Comparison of ENCODE assay signal across 8 cellular contexts in the genomic region with DNA sequence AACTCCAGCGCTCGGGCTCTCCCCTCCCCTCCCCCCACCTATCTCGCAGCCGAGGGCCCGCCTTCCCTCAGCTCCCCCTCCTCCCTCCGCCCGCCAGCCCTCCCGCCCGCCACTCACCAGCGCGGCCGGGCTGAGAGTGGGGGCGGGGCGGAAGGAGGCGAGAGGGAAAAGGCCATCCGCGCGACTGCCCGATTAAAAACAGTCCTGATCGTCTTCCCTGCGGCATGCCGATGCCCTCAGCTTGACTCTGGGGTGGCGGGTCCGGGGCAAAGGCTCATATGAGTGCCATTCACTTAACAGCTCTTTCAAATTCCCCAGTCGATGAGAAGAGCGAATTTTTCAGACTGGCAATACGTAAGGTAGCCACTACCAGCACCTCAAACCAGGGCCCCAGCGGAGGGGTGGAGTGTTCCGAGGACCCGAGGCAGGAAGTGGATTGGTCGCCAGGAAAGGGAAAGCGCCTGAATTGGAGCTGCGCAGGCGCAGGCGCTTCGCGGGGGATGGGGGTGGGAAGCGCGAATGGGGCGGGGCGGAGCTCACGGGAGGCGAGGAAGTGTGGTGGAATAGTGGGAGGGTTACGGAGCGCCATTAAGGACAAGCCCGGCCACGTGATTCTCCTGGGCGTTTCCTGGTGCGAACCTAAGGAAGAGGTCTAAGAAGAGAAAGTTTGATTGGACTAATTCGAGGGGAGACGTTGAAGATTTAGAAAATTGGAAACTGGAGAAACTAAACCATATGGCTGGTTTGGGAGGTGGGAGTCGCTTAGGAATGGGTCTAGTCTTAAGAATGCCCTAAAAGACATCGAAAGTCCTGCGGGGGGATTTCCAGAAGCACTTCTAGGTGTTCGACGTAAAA. TPM values are rescaled to one million over a fixed set of nuclear protein-coding genes. Genes with fewer than 3 reads are reported as not detected.
DNase-seq lines count a peak whose midpoint lies in the region; ATAC-seq, FAIRE-seq and TF ChIP-seq lines count a peak whose summit lies in the region.

A gene with protein sequence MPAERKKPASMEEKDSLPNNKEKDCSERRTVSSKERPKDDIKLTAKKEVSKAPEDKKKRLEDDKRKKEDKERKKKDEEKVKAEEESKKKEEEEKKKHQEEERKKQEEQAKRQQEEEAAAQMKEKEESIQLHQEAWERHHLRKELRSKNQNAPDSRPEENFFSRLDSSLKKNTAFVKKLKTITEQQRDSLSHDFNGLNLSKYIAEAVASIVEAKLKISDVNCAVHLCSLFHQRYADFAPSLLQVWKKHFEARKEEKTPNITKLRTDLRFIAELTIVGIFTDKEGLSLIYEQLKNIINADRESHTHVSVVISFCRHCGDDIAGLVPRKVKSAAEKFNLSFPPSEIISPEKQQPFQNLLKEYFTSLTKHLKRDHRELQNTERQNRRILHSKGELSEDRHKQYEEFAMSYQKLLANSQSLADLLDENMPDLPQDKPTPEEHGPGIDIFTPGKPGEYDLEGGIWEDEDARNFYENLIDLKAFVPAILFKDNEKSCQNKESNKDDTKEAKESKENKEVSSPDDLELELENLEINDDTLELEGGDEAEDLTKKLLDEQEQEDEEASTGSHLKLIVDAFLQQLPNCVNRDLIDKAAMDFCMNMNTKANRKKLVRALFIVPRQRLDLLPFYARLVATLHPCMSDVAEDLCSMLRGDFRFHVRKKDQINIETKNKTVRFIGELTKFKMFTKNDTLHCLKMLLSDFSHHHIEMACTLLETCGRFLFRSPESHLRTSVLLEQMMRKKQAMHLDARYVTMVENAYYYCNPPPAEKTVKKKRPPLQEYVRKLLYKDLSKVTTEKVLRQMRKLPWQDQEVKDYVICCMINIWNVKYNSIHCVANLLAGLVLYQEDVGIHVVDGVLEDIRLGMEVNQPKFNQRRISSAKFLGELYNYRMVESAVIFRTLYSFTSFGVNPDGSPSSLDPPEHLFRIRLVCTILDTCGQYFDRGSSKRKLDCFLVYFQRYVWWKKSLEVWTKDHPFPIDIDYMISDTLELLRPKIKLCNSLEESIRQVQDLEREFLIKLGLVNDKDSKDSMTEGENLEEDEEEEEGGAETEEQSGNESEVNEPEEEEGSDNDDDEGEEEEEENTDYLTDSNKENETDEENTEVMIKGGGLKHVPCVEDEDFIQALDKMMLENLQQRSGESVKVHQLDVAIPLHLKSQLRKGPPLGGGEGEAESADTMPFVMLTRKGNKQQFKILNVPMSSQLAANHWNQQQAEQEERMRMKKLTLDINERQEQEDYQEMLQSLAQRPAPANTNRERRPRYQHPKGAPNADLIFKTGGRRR (minus strand): TSS at position 13 of the 855 bp plus-strand sequence. CDS start 7,386 bp downstream, outside the sequence.

- TF ChIP-seq POLR2A in GM18951 (IDR thresholded peaks at IDR 0.05; ENCODE audit: extremely low read depth, insufficient read depth, insufficient read length): peak; percentile 8

- POLR2A ChIA-PET in AG04450 (lab: Yijun Ruan, JAX) (interaction anchor here (0.5 to 1.9 kb wide), 5 partner anchors 12 to 153 kb away, joined by 3 to 15 read pairs (median 5); a partner anchor contains a TSS), WTC11 (lab: Charles Lee) (interaction anchor here (0.5 to 1.2 kb wide), 8 partner anchors 21 to 1438 kb away, joined by 3 to 7 read pairs (median 4); a partner anchor contains a TSS)

- H3K4me3 ChIP-seq in AG04450 (ENCODE audit: low read depth, low read length) (peak within 1 kb of the TSS; percentile 95), bronchial epithelial cell (ENCODE audit: low read depth, low read length) (peak within 1 kb of the TSS; percentile 99), skin epidermis (peak within 1 kb of the TSS; percentile 76 to 100 (median 90))

- H3K27me3 ChIP-seq in AG04450 (ENCODE audit: control insufficient read depth, insufficient read depth, low read length): no peaks in the 10 kb centered on the region
- H3K27me3 ChIP-seq in bronchial epithelial cell (ENCODE audit: control insufficient read depth, insufficient read depth, low read length): no peaks in the 10 kb centered on the region

- H3K9me3 ChIP-seq in AG04450 (ENCODE audit: control insufficient read depth, insufficient read depth, low read length): peaks cover 8% of the 10 kb centered on the region

- H3K27ac ChIP-seq in AG04450 (ENCODE audit: low read depth, low read length) (peak within 1 kb of the TSS; percentile 99), skin epidermis (peak within 1 kb of the TSS; percentile 93 to 100 (median 99))

- in situ Hi-C loops in GM18951 (cut with MboI; ENCODE audit: low sequenced_read_pairs, unreplicated experiment): no loop called here

- H3K4me3 Mint-ChIP-seq in WTC11: peak within 1 kb of the TSS; percentile 92

- peak; percentile 13 for FAIRE-seq in bronchial epithelial cell (lab: Jason Lieb, UNC)

- H3K36me3 ChIP-seq in bronchial epithelial cell (ENCODE audit: control insufficient read depth, insufficient read depth, low read length): no peaks in the 10 kb centered on the region

- no peaks in the 10 kb centered on the region for H3K27me3 Mint-ChIP-seq in WTC11 (ENCODE audit: low read depth)

- CTCF ChIA-PET in AG04450 (lab: Charles Lee) (interaction anchor here (1.2 kb wide), 2 partner anchors 27 to 57 kb away, joined by 3 to 5 read pairs; no protein-coding TSS in a partner anchor), WTC11 (lab: Charles Lee) (interaction anchor here (1.0 to 1.9 kb wide), 5 partner anchors 56 to 260 kb away, joined by 3 to 5 read pairs (median 3); a partner anchor contains a TSS)

- no peaks in the 10 kb centered on the region for H3K9me3 Mint-ChIP-seq in WTC11

- ATAC-seq in HG03196 (IDR thresholded peaks at IDR 0.05; ENCODE audit: unreplicated experiment): peak; percentile 66
- peak; percentile 94 for ATAC-seq in WTC11

- peak within 1 kb of the TSS; percentile 100 for H3K27ac Mint-ChIP-seq in WTC11

- H3K36me3 Mint-ChIP-seq in WTC11: no peaks in the 10 kb centered on the region

- peaks cover 22% of the 10 kb centered on the region for H3K4me1 Mint-ChIP-seq in WTC11

- TF ChIP-seq CTCF in AG04450 (IDR thresholded peaks at IDR 0.05; ENCODE audit: low read depth, low read length) (no peak), WTC11 (IDR thresholded peaks at IDR 0.05) (no peak), bronchial epithelial cell (IDR thresholded peaks at IDR 0.05; ENCODE audit: insufficient read depth, low read length, severe bottlenecking) (no peak)

- peak; percentile 98 for DNase-seq in AG04450 (ENCODE audit: low read depth, low spot score)
- peak; percentile 94 for DNase-seq in NCI-H345 (lab: John Stamatoyannopoulos, UW)
- DNase-seq in WTC11 (ENCODE audit: low spot score): peak; percentile 97
- peak; percentile 94 for DNase-seq in bronchial epithelial cell (ENCODE audit: low read depth)
- peak; percentile 98 for DNase-seq in iPS-NIHi11 (ENCODE audit: low spot score)

TF ChIP-seq in WTC11, 78 proteins besides CTCF, POLR2A, EP300 and RAD21 (continues in another document):
- TF ChIP-seq NR3C1 (CRISPR knock-in tag; conservative IDR thresholded peaks at IDR 0.05; ENCODE audit: low read depth): 0 out of 2 replicates have a peak, but pooled peaks have one; percentile 20
- TF ChIP-seq JAZF1 (CRISPR knock-in tag; IDR thresholded peaks at IDR 0.05): no peak
- peak; percentile 92 for TF ChIP-seq SP1 (CRISPR knock-in tag; conservative IDR thresholded peaks at IDR 0.05)
- TF ChIP-seq, protein P1, sequence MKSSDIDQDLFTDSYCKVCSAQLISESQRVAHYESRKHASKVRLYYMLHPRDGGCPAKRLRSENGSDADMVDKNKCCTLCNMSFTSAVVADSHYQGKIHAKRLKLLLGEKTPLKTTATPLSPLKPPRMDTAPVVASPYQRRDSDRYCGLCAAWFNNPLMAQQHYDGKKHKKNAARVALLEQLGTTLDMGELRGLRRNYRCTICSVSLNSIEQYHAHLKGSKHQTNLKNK (CRISPR knock-in tag; IDR thresholded peaks at IDR 0.05): no peak
- 0 out of 2 replicates have a peak, but pooled peaks have one; percentile 23 for TF ChIP-seq NFYB (CRISPR knock-in tag; conservative IDR thresholded peaks at IDR 0.05; ENCODE audit: low read depth)
- TF ChIP-seq, protein P2, sequence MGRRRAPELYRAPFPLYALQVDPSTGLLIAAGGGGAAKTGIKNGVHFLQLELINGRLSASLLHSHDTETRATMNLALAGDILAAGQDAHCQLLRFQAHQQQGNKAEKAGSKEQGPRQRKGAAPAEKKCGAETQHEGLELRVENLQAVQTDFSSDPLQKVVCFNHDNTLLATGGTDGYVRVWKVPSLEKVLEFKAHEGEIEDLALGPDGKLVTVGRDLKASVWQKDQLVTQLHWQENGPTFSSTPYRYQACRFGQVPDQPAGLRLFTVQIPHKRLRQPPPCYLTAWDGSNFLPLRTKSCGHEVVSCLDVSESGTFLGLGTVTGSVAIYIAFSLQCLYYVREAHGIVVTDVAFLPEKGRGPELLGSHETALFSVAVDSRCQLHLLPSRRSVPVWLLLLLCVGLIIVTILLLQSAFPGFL (CRISPR knock-in tag; IDR thresholded peaks at IDR 0.05; ENCODE audit: borderline replicate concordance): no peak
- TF ChIP-seq MYBL2 (CRISPR knock-in tag; IDR thresholded peaks at IDR 0.05): peak; percentile 41; the same call in 1 of the 2 replicates
- 0 out of 2 replicates have a peak, but pooled peaks have one; percentile 40 for TF ChIP-seq ETV6 (CRISPR knock-in tag; IDR thresholded peaks at IDR 0.05)
- TF ChIP-seq, protein P3, sequence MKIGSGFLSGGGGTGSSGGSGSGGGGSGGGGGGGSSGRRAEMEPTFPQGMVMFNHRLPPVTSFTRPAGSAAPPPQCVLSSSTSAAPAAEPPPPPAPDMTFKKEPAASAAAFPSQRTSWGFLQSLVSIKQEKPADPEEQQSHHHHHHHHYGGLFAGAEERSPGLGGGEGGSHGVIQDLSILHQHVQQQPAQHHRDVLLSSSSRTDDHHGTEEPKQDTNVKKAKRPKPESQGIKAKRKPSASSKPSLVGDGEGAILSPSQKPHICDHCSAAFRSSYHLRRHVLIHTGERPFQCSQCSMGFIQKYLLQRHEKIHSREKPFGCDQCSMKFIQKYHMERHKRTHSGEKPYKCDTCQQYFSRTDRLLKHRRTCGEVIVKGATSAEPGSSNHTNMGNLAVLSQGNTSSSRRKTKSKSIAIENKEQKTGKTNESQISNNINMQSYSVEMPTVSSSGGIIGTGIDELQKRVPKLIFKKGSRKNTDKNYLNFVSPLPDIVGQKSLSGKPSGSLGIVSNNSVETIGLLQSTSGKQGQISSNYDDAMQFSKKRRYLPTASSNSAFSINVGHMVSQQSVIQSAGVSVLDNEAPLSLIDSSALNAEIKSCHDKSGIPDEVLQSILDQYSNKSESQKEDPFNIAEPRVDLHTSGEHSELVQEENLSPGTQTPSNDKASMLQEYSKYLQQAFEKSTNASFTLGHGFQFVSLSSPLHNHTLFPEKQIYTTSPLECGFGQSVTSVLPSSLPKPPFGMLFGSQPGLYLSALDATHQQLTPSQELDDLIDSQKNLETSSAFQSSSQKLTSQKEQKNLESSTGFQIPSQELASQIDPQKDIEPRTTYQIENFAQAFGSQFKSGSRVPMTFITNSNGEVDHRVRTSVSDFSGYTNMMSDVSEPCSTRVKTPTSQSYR (CRISPR knock-in tag; IDR thresholded peaks at IDR 0.05): peak; percentile 90; the same call in 1 of the 2 replicates
- TF ChIP-seq MXD4 (CRISPR knock-in tag; IDR thresholded peaks at IDR 0.05; ENCODE audit: borderline replicate concordance): no peak

RNA-seq across cellular contexts. Expression of the gene that starts here (rescaled TPM):
- polyA plus RNA-seq in AG04450 (2011; rRNA removed): 12.3 and 18.4 TPM in 2 replicates
- polyA minus RNA-seq in AG04450 (2011; rRNA and poly(A)+ RNA removed): 8.4 and 14.2 TPM in 2 replicates
- total RNA-seq in WTC11 (2021) (24.3 to 26.0 TPM (median 25.6 TPM) in 3 replicates), bronchial epithelial cell (16.1 and 26.0 TPM in 2 replicates)

Comparison
In these comparisons a context has a peak if more than half of its experiments do, and no peak if none do; other contexts are left out.
1. Peak in every context shown above with its lines: DNase-seq, ATAC-seq, H3K4me3 ChIP-seq and H3K27ac ChIP-seq.